In the genomic region with DNA sequence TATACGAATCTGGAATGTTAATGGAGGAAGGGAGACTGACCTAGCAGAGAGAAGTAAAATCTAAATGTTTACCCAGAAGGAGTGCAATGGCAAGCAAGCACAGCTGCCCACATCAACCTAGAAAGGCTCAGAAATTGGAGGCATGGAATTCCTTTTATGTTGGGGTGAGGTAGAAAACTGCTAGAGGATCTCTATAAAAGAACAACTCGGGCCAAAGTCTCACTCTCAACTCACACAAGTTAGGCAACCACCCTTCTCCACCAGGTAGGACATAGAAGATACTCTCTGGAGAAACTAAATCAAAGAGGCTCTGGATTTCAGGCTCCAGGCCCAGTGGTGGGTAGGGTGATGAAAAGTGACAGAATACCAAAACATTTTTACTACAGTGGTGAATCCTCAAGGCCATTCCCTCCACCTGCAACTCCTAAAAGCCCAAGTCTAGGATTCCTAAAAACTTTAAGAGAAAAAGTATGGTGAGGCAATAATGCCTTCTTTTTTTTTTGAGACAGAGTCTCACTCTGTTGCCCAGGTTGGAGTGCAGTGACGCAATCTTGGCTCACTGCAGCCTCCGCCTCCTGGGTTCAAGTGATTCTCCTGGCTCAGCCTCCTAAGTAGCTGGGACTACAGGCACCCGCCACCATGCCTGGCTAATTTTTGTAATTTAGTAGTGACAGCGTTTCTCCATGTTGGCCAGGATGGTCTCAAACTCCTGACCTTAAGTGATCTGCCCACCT, we compare ENCODE assay signal across 16 cellular contexts. TPM values are rescaled to one million over a fixed set of nuclear protein-coding genes. Genes with fewer than 3 reads are reported as not detected.
DNase-seq lines count a peak whose midpoint lies in the region; ATAC-seq, FAIRE-seq and TF ChIP-seq lines count a peak whose summit lies in the region.
"Had no signal": no experiment of that assay in that cellular context is flagged by ENCODE, and none has a peak within 500 bp of the region (broad histone marks: within the 10 kb centered on the region; RNA-seq: fewer than 3 reads in every experiment).

No MANE protein-coding gene starts in this region.

- H3K4me3 Mint-ChIP-seq in activated T-helper 1 cell treated with anti-CD3 and anti-CD28 coated beads, Interleukin-12 subunit alpha, Interleukin-12 subunit beta, Interleukin-2, Interleukin-4 antibody, amounts not matched to agents 30 ng/mL and 10 ng/mL and 1 ng/mL, durations not matched to agents 14 hours and 24 hours and 36 hours: no peak overlapping the region
- H3K4me3 Mint-ChIP-seq: B cell; CD4-positive, alpha-beta T cell had no signal

- H3K27me3 ChIP-seq in small intestine (ENCODE audit: control insufficient read depth in 2 of 2, insufficient read depth in 2 of 2, low read length in 2 of 2) (no peaks in the 10 kb centered on the region), A673 (replicated peaks; ENCODE audit: insufficient read depth, low read depth, low read length, poor library complexity) (no peaks in the 10 kb centered on the region)

- H3K36me3 Mint-ChIP-seq in activated T-helper 1 cell treated with anti-CD3 and anti-CD28 coated beads, Interleukin-12 subunit alpha, Interleukin-12 subunit beta, Interleukin-2, Interleukin-4 antibody, amounts not matched to agents 30 ng/mL and 10 ng/mL and 1 ng/mL, durations not matched to agents 14 hours and 24 hours and 36 hours (ENCODE audit: low read depth): no peaks in the 10 kb centered on the region

- POLR2A ChIA-PET in A673 (lab: Charles Lee; ENCODE audit: low non-redundant PET): no interaction called here

- WGBS in small intestine, 3 donors: 75 to 83% (median 79%) methylated on average over 6 of the region's 6 CpGs

- ATAC-seq in SK-N-SH treated with all-trans-retinoic acid at 6 μM for 48 hours (peak; percentile 46), left lobe of liver (peak; percentile 58), GM21717 (IDR thresholded peaks at IDR 0.05; ENCODE audit: unreplicated experiment) (no peak)

- FAIRE-seq in small intestine (lab: Jason Lieb, UNC): no peak
- FAIRE-seq: D721Med, GM12892 had no signal

- H3K4me3 ChIP-seq in small intestine (ENCODE audit: low read depth in 1 of 2, low read length in 2 of 2) (no peak overlapping the region), A673 (ENCODE audit: low read depth, low read length, poor library complexity, severe bottlenecking) (no peak overlapping the region)
- H3K4me3 ChIP-seq: GM23248 had no signal

- H3K36me3 ChIP-seq in small intestine (ENCODE audit: control insufficient read depth in 2 of 2, insufficient read depth in 2 of 2, low read length in 2 of 2) (no peaks in the 10 kb centered on the region), A673 (ENCODE audit: insufficient read depth, low read length, poor library complexity, severe bottlenecking) (no peaks in the 10 kb centered on the region)

- BruUV-seq in A673 (replicated peaks; lab: Mats Ljungman, UMichigan): no TSS peak

- TF ChIP-seq CTCF in A673 (conservative IDR thresholded peaks at IDR 0.05; ENCODE audit: low read depth, low read length): no peak

- no peak overlapping the region for H3K27ac Mint-ChIP-seq in activated T-helper 1 cell treated with anti-CD3 and anti-CD28 coated beads, Interleukin-12 subunit alpha, Interleukin-12 subunit beta, Interleukin-2, Interleukin-4 antibody, amounts not matched to agents 30 ng/mL and 10 ng/mL and 1 ng/mL, durations not matched to agents 14 hours and 24 hours and 36 hours
- H3K27ac Mint-ChIP-seq: B cell; CD4-positive, alpha-beta T cell had no signal

- no peaks in the 10 kb centered on the region for H3K9me3 Mint-ChIP-seq in activated T-helper 1 cell treated with anti-CD3 and anti-CD28 coated beads, Interleukin-12 subunit alpha, Interleukin-12 subunit beta, Interleukin-2, Interleukin-4 antibody, amounts not matched to agents 30 ng/mL and 10 ng/mL and 1 ng/mL, durations not matched to agents 14 hours and 24 hours and 36 hours
- H3K9me3 Mint-ChIP-seq: CD4-positive, alpha-beta T cell had no signal

- peak; percentile 28 for DNase-seq in HuH-7 (ENCODE audit: low spot score)
- no peak for DNase-seq in left lobe of liver (ENCODE audit: low spot score)
- DNase-seq in small intestine: peak; percentile 25
- DNase-seq in activated T-helper 1 cell treated with anti-CD3 and anti-CD28 coated beads, Interleukin-12 subunit alpha, Interleukin-12 subunit beta, Interleukin-2, Interleukin-4 antibody, amounts not matched to agents 30 ng/mL and 10 ng/mL and 1 ng/mL, durations not matched to agents 14 hours and 24 hours and 36 hours (ENCODE audit: low spot score): no peak
- no peak for DNase-seq in A673 (ENCODE audit: low spot score)
- DNase-seq: C1 segment of cervical spinal cord; CD4-positive, alpha-beta T cell; DND-41; GDM1; GM23248; H7 had no signal

- H3K4me1 ChIP-seq in small intestine (ENCODE audit: control insufficient read depth in 2 of 2, insufficient read depth in 1 of 2, low read depth in 1 of 2, low read length in 1 of 2): no peaks in the 10 kb centered on the region
- H3K4me1 ChIP-seq in A673 (ENCODE audit: insufficient read depth, low read length, poor library complexity, severe bottlenecking): no peaks in the 10 kb centered on the region

- no peaks in the 10 kb centered on the region for H3K4me1 Mint-ChIP-seq in activated T-helper 1 cell treated with anti-CD3 and anti-CD28 coated beads, Interleukin-12 subunit alpha, Interleukin-12 subunit beta, Interleukin-2, Interleukin-4 antibody, amounts not matched to agents 30 ng/mL and 10 ng/mL and 1 ng/mL, durations not matched to agents 14 hours and 24 hours and 36 hours (ENCODE audit: low read depth)

- H3K27me3 Mint-ChIP-seq in activated T-helper 1 cell treated with anti-CD3 and anti-CD28 coated beads, Interleukin-12 subunit alpha, Interleukin-12 subunit beta, Interleukin-2, Interleukin-4 antibody, amounts not matched to agents 30 ng/mL and 10 ng/mL and 1 ng/mL, durations not matched to agents 14 hours and 24 hours and 36 hours (ENCODE audit: insufficient read depth): peaks cover 7% of the 10 kb centered on the region

- H3K9me3 ChIP-seq in small intestine (ENCODE audit: control insufficient read depth, low read depth) (no peaks in the 10 kb centered on the region), A673 (ENCODE audit: low read depth, low read length, poor library complexity, severe bottlenecking) (no peaks in the 10 kb centered on the region)

- no peak overlapping the region for H3K27ac ChIP-seq in small intestine (ENCODE audit: low read depth in 1 of 2, low read length in 1 of 2)
- H3K27ac ChIP-seq in A673 (ENCODE audit: low read depth, low read length, poor library complexity, severe bottlenecking): no peak overlapping the region
- H3K27ac ChIP-seq: GM23248 had no signal

- intact Hi-C loops in activated T-helper 1 cell treated with anti-CD3 and anti-CD28 coated beads, Interleukin-12 subunit alpha, Interleukin-12 subunit beta, Interleukin-2, Interleukin-4 antibody, amounts not matched to agents 30 ng/mL and 10 ng/mL and 1 ng/mL, durations not matched to agents 14 hours and 24 hours and 36 hours (cut with micrococcal nuclease): no loop called here
- intact Hi-C loops in A673 (cut with micrococcal nuclease; ENCODE audit: unreplicated experiment): no loop called here

- CTCF ChIA-PET in A673 (lab: Charles Lee): no interaction called here

TF ChIP-seq in SK-N-SH treated with all-trans-retinoic acid at 6 μM for 48 hours, 23 proteins besides CTCF, POLR2A, EP300 and RAD21 (continues in another document):
- no peak for TF ChIP-seq TSHZ2 (CRISPR knock-in tag; IDR thresholded peaks at IDR 0.05)
- no peak for TF ChIP-seq RARB (CRISPR knock-in tag; IDR thresholded peaks at IDR 0.05)
- no peak for TF ChIP-seq ZFP3 (CRISPR knock-in tag; IDR thresholded peaks at IDR 0.05)
- no peak for TF ChIP-seq CREB5 (CRISPR knock-in tag; IDR thresholded peaks at IDR 0.05; ENCODE audit: low read depth)
- TF ChIP-seq ISL1 (CRISPR knock-in tag; IDR thresholded peaks at IDR 0.05): no peak
- no peak for TF ChIP-seq ZNF8 (CRISPR knock-in tag; IDR thresholded peaks at IDR 0.05)
- no peak for TF ChIP-seq ESRRG (CRISPR knock-in tag; IDR thresholded peaks at IDR 0.05)

RNA-seq across cellular contexts. Expression of gene ADGRG6, which starts 9.4 kb away (rescaled TPM):
- 84.4 TPM for total RNA-seq in left lobe of liver
- 10 to 100 TPM in 1 of 3 donors, 1 to 10 TPM in 2; 5.4 to 16.3 (median 5.9) TPM for polyA plus RNA-seq in small intestine
- total RNA-seq in activated T-helper 1 cell treated with anti-CD3 and anti-CD28 coated beads, Interleukin-12 subunit alpha, Interleukin-12 subunit beta, Interleukin-2, Interleukin-4 antibody, amounts not matched to agents 30 ng/mL and 10 ng/mL and 1 ng/mL, durations not matched to agents 14 hours and 24 hours and 36 hours: not detected in 2 replicates
- 0.46 and 0.49 TPM in 2 replicates for total RNA-seq in A673 (2021)
- total RNA-seq: B cell had no signal

Comparison
In these comparisons a context has a peak if more than half of its experiments do, and no peak if none do; other contexts are left out.
1. DNase-seq: peak in HuH-7 (single experiment) and small intestine (single experiment); none in left lobe of liver (single experiment), activated T-helper 1 cell treated with anti-CD3 and anti-CD28 coated beads, Interleukin-12 subunit alpha, Interleukin-12 subunit beta, Interleukin-2, Interleukin-4 antibody, amounts not matched to agents 30 ng/mL and 10 ng/mL and 1 ng/mL, durations not matched to agents 14 hours and 24 hours and 36 hours (single experiment) and A673 (single experiment).
2. RNA of gene ADGRG6, which starts 9.4 kb away (total RNA-seq): 84.4 TPM in left lobe of liver (single experiment); 0.46 to 0.49 TPM in A673 and not detected in activated T-helper 1 cell treated with anti-CD3 and anti-CD28 coated beads, Interleukin-12 subunit alpha, Interleukin-12 subunit beta, Interleukin-2, Interleukin-4 antibody, amounts not matched to agents 30 ng/mL and 10 ng/mL and 1 ng/mL, durations not matched to agents 14 hours and 24 hours and 36 hours; every median in the first group is over 10 times any median in the second.